ENCODE assay signal across 2 cellular contexts in the genomic region with DNA sequence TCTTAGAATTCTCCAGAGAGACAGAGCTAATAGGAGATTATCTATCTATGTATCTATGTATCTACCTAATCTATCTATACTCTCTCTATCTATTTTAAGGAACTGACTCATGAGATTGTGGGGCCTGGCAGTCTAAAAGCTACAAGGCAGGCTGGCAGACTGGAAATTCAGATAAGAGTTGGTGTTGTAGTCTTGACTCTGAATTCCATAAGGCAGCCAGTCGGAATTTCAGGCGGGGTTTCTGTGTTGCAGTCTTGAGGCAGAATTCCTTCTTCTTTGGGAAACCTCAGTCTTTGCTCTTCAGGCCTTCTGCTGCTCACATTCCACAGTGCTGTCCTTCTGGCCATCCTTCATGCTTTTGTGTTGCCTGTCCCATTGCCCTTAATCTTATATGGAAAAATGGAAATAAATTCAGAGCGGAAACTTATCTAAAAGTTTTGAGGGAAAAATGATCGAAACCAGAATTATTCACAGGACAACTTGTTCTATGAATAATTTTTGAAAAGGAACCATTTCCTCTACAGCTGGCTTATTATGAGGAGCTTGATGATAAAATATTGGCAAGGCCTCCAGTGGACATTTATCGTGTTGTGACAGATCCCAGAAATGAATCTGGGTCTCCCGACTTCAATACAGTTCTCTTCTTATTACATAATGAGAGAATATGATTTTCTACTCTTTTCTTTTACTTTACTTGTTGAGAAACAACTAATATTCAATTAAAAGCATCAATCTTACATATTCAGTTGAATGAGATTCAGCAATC.
TF ChIP-seq lines count a peak whose summit lies in the region.

No MANE protein-coding gene starts in this region.

TF ChIP-seq in liver, 16 proteins besides CTCF, POLR2A, EP300 and RAD21:
- peak; percentile 22 to 33 for TF ChIP-seq RXRA (IDR thresholded peaks at IDR 0.05)
- TF ChIP-seq SP1 (IDR thresholded peaks at IDR 0.05): peak; percentile 57
- TF ChIP-seq, protein P1, sequence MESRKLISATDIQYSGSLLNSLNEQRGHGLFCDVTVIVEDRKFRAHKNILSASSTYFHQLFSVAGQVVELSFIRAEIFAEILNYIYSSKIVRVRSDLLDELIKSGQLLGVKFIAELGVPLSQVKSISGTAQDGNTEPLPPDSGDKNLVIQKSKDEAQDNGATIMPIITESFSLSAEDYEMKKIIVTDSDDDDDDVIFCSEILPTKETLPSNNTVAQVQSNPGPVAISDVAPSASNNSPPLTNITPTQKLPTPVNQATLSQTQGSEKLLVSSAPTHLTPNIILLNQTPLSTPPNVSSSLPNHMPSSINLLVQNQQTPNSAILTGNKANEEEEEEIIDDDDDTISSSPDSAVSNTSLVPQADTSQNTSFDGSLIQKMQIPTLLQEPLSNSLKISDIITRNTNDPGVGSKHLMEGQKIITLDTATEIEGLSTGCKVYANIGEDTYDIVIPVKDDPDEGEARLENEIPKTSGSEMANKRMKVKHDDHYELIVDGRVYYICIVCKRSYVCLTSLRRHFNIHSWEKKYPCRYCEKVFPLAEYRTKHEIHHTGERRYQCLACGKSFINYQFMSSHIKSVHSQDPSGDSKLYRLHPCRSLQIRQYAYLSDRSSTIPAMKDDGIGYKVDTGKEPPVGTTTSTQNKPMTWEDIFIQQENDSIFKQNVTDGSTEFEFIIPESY (IDR thresholded peaks at IDR 0.05): no peak
- peak; percentile 59 for TF ChIP-seq NR2F2 (IDR thresholded peaks at IDR 0.05)
TF ChIP-seq in liver: peak in this region for 3.

TF ChIP-seq in HepG2, 621 proteins besides CTCF, POLR2A, EP300 and RAD21:
- TF ChIP-seq, protein P2, sequence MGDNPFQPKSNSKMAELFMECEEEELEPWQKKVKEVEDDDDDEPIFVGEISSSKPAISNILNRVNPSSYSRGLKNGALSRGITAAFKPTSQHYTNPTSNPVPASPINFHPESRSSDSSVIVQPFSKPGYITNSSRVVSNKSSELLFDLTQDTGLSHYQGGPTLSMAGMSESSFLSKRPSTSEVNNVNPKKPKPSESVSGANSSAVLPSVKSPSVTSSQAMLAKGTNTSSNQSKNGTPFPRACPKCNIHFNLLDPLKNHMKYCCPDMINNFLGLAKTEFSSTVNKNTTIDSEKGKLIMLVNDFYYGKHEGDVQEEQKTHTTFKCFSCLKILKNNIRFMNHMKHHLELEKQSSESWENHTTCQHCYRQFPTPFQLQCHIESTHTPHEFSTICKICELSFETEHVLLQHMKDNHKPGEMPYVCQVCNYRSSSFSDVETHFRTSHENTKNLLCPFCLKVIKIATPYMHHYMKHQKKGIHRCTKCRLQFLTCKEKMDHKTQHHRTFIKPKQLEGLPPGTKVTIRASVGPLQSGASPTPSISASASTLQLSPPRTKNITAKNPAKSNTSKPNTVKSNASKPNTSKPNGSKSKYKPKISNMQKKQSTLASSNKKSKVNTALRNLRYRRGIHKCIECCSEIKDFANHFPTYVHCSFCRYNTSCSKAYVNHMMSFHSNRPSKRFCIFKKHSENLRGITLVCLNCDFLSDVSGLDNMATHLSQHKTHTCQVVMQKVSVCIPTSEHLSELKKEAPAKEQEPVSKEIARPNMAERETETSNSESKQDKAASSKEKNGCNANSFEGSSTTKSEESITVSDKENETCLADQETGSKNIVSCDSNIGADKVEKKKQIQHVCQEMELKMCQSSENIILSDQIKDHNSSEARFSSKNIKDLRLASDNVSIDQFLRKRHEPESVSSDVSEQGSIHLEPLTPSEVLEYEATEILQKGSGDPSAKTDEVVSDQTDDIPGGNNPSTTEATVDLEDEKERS (CRISPR knock-in tag; IDR thresholded peaks at IDR 0.05): no peak
- TF ChIP-seq SMYD3 (CRISPR knock-in tag; IDR thresholded peaks at IDR 0.05): no peak
